8 cellular contexts compared by ENCODE assay signal in genomic region chr5:154640216-154640831, GRCh38.
A peak's percentile ranks its signal among the peaks of the same experiment; 100 is the strongest.
DNase-seq lines count a peak whose midpoint lies in the region; ATAC-seq, FAIRE-seq and TF ChIP-seq lines count a peak whose summit lies in the region.
"Not testable (repeated sequence)": the region's sequence is repeated elsewhere in the genome, so short reads cannot be mapped to it uniquely, and the experiment has no call there.

No MANE protein-coding gene starts in this region.

- DNase-seq in A549 (ENCODE audit: low read depth in 1 of 2, low spot score in 1 of 2), result peak in 1 of 2 experiments; percentile 20
- peak; percentile 46 for DNase-seq in ELF-1 (ENCODE audit: low read depth, low spot score)
- DNase-seq in NCI-H82 treated with DMSO at 0.1 percent for 48 hours (lab: John Stamatoyannopoulos, UW; ENCODE audit: unreplicated experiment), result peak; percentile 11
- peak; percentile 51 for DNase-seq in WERI-Rb-1
- not testable (repeated sequence) for DNase-seq in dorsolateral prefrontal cortex; keratinocyte (ENCODE audit: low read depth, low spot score); pancreas

- not testable (repeated sequence) for ATAC-seq in A549, pancreas

- H3K4me3 ChIP-seq in A549; WERI-Rb-1 (ENCODE audit: low read depth, low read length); dorsolateral prefrontal cortex; keratinocyte (ENCODE audit: control insufficient read depth in 2 of 3, extremely low read depth in 1 of 3, insufficient read depth in 2 of 3, low read depth in 1 of 3, low read length in 3 of 3); pancreas: not testable (repeated sequence)

- FAIRE-seq in A549 (lab: Jason Lieb, UNC); keratinocyte (lab: Jason Lieb, UNC); pancreas (lab: Jason Lieb, UNC): not testable (repeated sequence)

- not testable (repeated sequence) for H2AFZ ChIP-seq in keratinocyte (ENCODE audit: control insufficient read depth, low read length)

- not testable (repeated sequence) for H3K4me2 ChIP-seq in A549; keratinocyte (ENCODE audit: control insufficient read depth, extremely low read depth, insufficient read depth, low read depth, low read length)

- CTCF ChIA-PET in A549 (lab: Yijun Ruan, JAX), result interaction anchor here (0.6 to 2.7 kb wide), 16 partner anchors 8 to 675 kb away, joined by 3 to 26 read pairs (median 4); no protein-coding TSS in a partner anchor

- WGBS in A549 (ENCODE audit: missing lambda C conversion rate), result 28% methylated on average over 4 of the region's 4 CpGs
- WGBS in pancreas, 2 donors, result 48 to 65% methylated on average over 4 of the region's 4 CpGs

- TF ChIP-seq POLR2A in A549 (IDR thresholded peaks at IDR 0.05; ENCODE audit: low read length), result not testable (repeated sequence)

- intact Hi-C loops in dorsolateral prefrontal cortex (cut with DNase I); pancreas (cut with DNase I): not testable (repeated sequence)

- TF ChIP-seq EP300 in A549 (IDR thresholded peaks at IDR 0.05), result not testable (repeated sequence)

- dilution Hi-C loops in keratinocyte (cut with MboI; ENCODE audit: extremely low pct_ligation_motif_present, low sequenced_read_pairs), result loop anchor here (10.0 kb wide), 1 partner anchor 144 kb away; no protein-coding TSS in a partner anchor

- H3K9ac ChIP-seq in keratinocyte (ENCODE audit: control insufficient read depth, extremely low read depth, insufficient read depth, low read length), result not testable (repeated sequence)

- peak; percentile 61 for TF ChIP-seq CTCF in A549 (IDR thresholded peaks at IDR 0.05)
- peak; percentile 47; the same call in 1 of the 2 replicates for TF ChIP-seq CTCF in LNCAP (IDR thresholded peaks at IDR 0.05)
- peak; percentile 35; the same call in 1 of the 2 replicates for TF ChIP-seq CTCF in WERI-Rb-1 (IDR thresholded peaks at IDR 0.05; ENCODE audit: low read depth, low read length)
- peak in 54 of 56 donors; percentile 37 to 72 (median 56) for TF ChIP-seq CTCF in dorsolateral prefrontal cortex (IDR thresholded peaks at IDR 0.05 in 54 of 56, conservative IDR thresholded peaks at IDR 0.05 in 2 of 56; ENCODE audit: low read depth in 1 of 56, partially characterized antibody in 56 of 56)
- TF ChIP-seq CTCF in keratinocyte (optimal IDR thresholded peaks at IDR 0.05 in 1 of 3, IDR thresholded peaks at IDR 0.05 in 1 of 3, conservative IDR thresholded peaks at IDR 0.05 in 1 of 3; ENCODE audit: extremely low read depth in 1 of 3, insufficient read depth in 2 of 3, low read length in 3 of 3), result peak in 2 of 3 experiments; percentile 25 to 39
- TF ChIP-seq CTCF in pancreas (IDR thresholded peaks at IDR 0.05), result peak in 3 of 4 donors; percentile 10 to 26 (median 25)

- H3K27me3 ChIP-seq in WERI-Rb-1 (ENCODE audit: insufficient read depth, low read depth, severe bottlenecking); dorsolateral prefrontal cortex; keratinocyte (ENCODE audit: control insufficient read depth, extremely low read depth, insufficient read depth, low read length); pancreas: not testable (repeated sequence)

- H3K79me2 ChIP-seq in keratinocyte (ENCODE audit: control insufficient read depth, insufficient read depth, low read length), result not testable (repeated sequence)

- H4K20me1 ChIP-seq in keratinocyte (ENCODE audit: control insufficient read depth, extremely low read depth, insufficient read depth, low read length), result not testable (repeated sequence)

- H3K9me3 ChIP-seq in A549, result peaks cover 16% of the 10 kb centered on the region; the same call in 2 of the 3 replicates
- not testable (repeated sequence) for H3K9me3 ChIP-seq in WERI-Rb-1 (ENCODE audit: severe bottlenecking); keratinocyte (ENCODE audit: control insufficient read depth, low read depth, low read length); pancreas

- H3K4me1 ChIP-seq in A549; keratinocyte (ENCODE audit: control insufficient read depth, extremely low read depth, insufficient read depth, low read length); pancreas: not testable (repeated sequence)

- POLR2A ChIA-PET in A549 (lab: Yijun Ruan, JAX), result not testable (repeated sequence)

- H3K27ac ChIP-seq in A549; WERI-Rb-1; dorsolateral prefrontal cortex; keratinocyte (ENCODE audit: control insufficient read depth, insufficient read depth, low read length); pancreas: not testable (repeated sequence)

- H3K9me1 ChIP-seq in keratinocyte (ENCODE audit: control insufficient read depth, extremely low read depth, insufficient read depth, low read length), result not testable (repeated sequence)

- peak; percentile 56 to 63 for TF ChIP-seq RAD21 in A549 (conservative IDR thresholded peaks at IDR 0.05 in 1 of 2, IDR thresholded peaks at IDR 0.05 in 1 of 2)

- H3K36me3 ChIP-seq in WERI-Rb-1; keratinocyte (ENCODE audit: control insufficient read depth in 2 of 2, extremely low read depth in 1 of 2, insufficient read depth in 2 of 2, low read length in 2 of 2); pancreas: not testable (repeated sequence)

TF ChIP-seq in A549, 52 proteins besides CTCF, POLR2A, EP300 and RAD21:
- TF ChIP-seq SMC3 (IDR thresholded peaks at IDR 0.05), result peak; percentile 64
